32 cellular contexts compared by ENCODE assay signal in genomic region chr2:48724278-48724677, GRCh38. TPM values are rescaled to one million over a fixed set of nuclear protein-coding genes. Genes with fewer than 3 reads are reported as not detected.
"Had no signal": no experiment of that assay in that cellular context is flagged by ENCODE, and none has a peak within 500 bp of the region (broad histone marks: within the 10 kb centered on the region; RNA-seq: fewer than 3 reads in every experiment).

No MANE protein-coding gene starts in this region.

- H3K27me3 Mint-ChIP-seq: stimulated activated naive CD8-positive, alpha-beta T cell treated with anti-CD3 and anti-CD28 coated beads, Interleukin-15, amount 100 ng/mL, for 72 hours had no signal

- H3K79me2 ChIP-seq: parathyroid adenoma had no signal

- H3K36me3 ChIP-seq: lower lobe of right lung, neural progenitor cell, neutrophil, right lobe of liver, thyroid gland, transverse colon, upper lobe of right lung had no signal

- H3K9me3 Mint-ChIP-seq: mesothelial cell of epicardium; nephron progenitor cell; stimulated activated memory B cell treated with anti-CD40 and anti-IgM and Interleukin-4, amounts not matched to agents 10 μg/mL and 1 μg/mL and 100 μg/mL, for 72 hours; stimulated activated naive CD8-positive, alpha-beta T cell treated with anti-CD3 and anti-CD28 coated beads, Interleukin-15, amount 100 ng/mL, for 72 hours had no signal

- H3K9me3 ChIP-seq: lower lobe of right lung, neutrophil, psoas muscle, right lobe of liver, testis, thyroid gland, transverse colon, upper lobe of right lung had no signal

- H3K4me3 ChIP-seq: lower lobe of right lung, neural progenitor cell, psoas muscle, right lobe of liver, smooth muscle cell, testis, thyroid gland, transverse colon, upper lobe of right lung had no signal

- H3K36me3 Mint-ChIP-seq: immature natural killer cell; mesothelial cell of epicardium; naive B cell; natural killer cell; stimulated activated memory B cell treated with anti-CD40 and anti-IgM and Interleukin-4, amounts not matched to agents 10 μg/mL and 1 μg/mL and 100 μg/mL, for 72 hours had no signal

- H3K27me3 ChIP-seq: neural progenitor cell, neutrophil, right lobe of liver, testis, thyroid gland, upper lobe of right lung had no signal

- H2AFZ ChIP-seq: neural progenitor cell, parathyroid adenoma had no signal

- H3K9ac ChIP-seq: neural progenitor cell, parathyroid adenoma had no signal

- H3K27ac ChIP-seq: lower lobe of right lung, neural progenitor cell, neutrophil, parathyroid adenoma, psoas muscle, right lobe of liver, testis, thyroid gland, transverse colon, upper lobe of right lung had no signal

- ATAC-seq: left lobe of liver; lower lobe of right lung; natural killer cell; psoas muscle; right lobe of liver; stimulated activated memory B cell treated with anti-CD40 and anti-IgM and Interleukin-4, amounts not matched to agents 10 μg/mL and 1 μg/mL and 100 μg/mL, for 72 hours; stimulated activated naive CD8-positive, alpha-beta T cell treated with anti-CD3 and anti-CD28 coated beads, Interleukin-15, amount 100 ng/mL, for 72 hours; upper lobe of right lung had no signal

- DNase-seq: hypothalamus; immature natural killer cell; kidney; lower lobe of right lung; mammary epithelial cell; mesendoderm; naive B cell; natural killer cell; nephron progenitor cell; occipital lobe; psoas muscle; right lobe of liver; stimulated activated CD4-positive, alpha-beta T cell treated with anti-CD3 and anti-CD28 coated beads, Interleukin-1b, Interleukin-23, amount 100 ng/mL, for 48 hours; stimulated activated CD4-positive, alpha-beta T cell treated with anti-CD3 and anti-CD28 coated beads, Interleukin-2, amount 100 ng/mL, for 48 hours; stimulated activated CD4-positive, alpha-beta T cell treated with anti-CD3 and anti-CD28 coated beads, Interleukin-4, amount 100 ng/mL, for 4 hours; stimulated activated CD8-positive, alpha-beta memory T cell treated with anti-CD3 and anti-CD28 coated beads, Interleukin-4, amount 100 ng/mL, for 48 hours; stimulated activated naive CD4-positive, alpha-beta T cell treated with Interleukin-2 at 50 U/mL for 16 hours; stimulated activated naive CD8-positive, alpha-beta T cell treated with anti-CD3 and anti-CD28 coated beads, Interleukin-15, amount 100 ng/mL, for 72 hours; testis; thyroid gland; transverse colon; upper lobe of right lung had no signal

- H3K4me2 ChIP-seq: neural progenitor cell, smooth muscle cell had no signal

- H3K4me1 Mint-ChIP-seq: immature natural killer cell; naive B cell; natural killer cell; stimulated activated memory B cell treated with anti-CD40 and anti-IgM and Interleukin-4, amounts not matched to agents 10 μg/mL and 1 μg/mL and 100 μg/mL, for 72 hours; stimulated activated naive CD8-positive, alpha-beta T cell treated with anti-CD3 and anti-CD28 coated beads, Interleukin-15, amount 100 ng/mL, for 72 hours had no signal

- H3K4me1 ChIP-seq: parathyroid adenoma, psoas muscle, right lobe of liver, testis, transverse colon had no signal

- H3K4me3 Mint-ChIP-seq: immature natural killer cell; mesothelial cell of epicardium; naive B cell; natural killer cell; nephron progenitor cell; neural progenitor cell; stimulated activated memory B cell treated with anti-CD40 and anti-IgM and Interleukin-4, amounts not matched to agents 10 μg/mL and 1 μg/mL and 100 μg/mL, for 72 hours; stimulated activated naive CD8-positive, alpha-beta T cell treated with anti-CD3 and anti-CD28 coated beads, Interleukin-15, amount 100 ng/mL, for 72 hours had no signal

- H3K27ac Mint-ChIP-seq: immature natural killer cell; mesothelial cell of epicardium; naive B cell; natural killer cell; nephron progenitor cell; neural progenitor cell; stimulated activated memory B cell treated with anti-CD40 and anti-IgM and Interleukin-4, amounts not matched to agents 10 μg/mL and 1 μg/mL and 100 μg/mL, for 72 hours; stimulated activated naive CD8-positive, alpha-beta T cell treated with anti-CD3 and anti-CD28 coated beads, Interleukin-15, amount 100 ng/mL, for 72 hours had no signal

RNA-seq across cellular contexts. Expression of gene LHCGR, which starts 31.2 kb away (rescaled TPM):
- total RNA-seq: kidney, left lobe of liver, liver, mammary epithelial cell, mononuclear cell, natural killer cell, osteocyte, psoas muscle, right lobe of liver, smooth muscle cell, transverse colon, upper lobe of right lung had no signal
- polyA plus RNA-seq: immature natural killer cell, liver, mammary epithelial cell, smooth muscle cell had no signal
